Comparison of ENCODE assay signal across 1 cellular context in the genomic region with DNA sequence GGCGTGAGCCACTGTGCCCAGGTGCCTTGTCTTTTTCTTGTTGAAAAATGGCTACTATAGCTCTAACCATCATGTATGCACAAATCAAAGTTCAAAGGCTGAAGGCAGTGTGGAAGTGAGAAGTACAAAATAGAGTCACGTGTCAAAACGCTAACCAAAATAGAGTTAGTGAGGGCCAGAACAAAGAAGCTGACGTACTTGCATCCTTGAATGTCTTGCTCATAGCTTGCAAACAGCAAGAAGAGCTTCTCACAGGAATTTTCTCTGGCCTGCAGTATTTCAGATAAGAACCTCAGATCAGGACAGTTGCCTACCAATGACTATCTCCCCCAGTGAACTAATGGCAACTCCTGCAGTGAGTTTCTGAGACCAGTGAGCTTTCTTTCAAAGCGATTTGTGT.
TF ChIP-seq lines count a peak whose summit lies in the region.

No MANE protein-coding gene starts in this region.

TF ChIP-seq in GM12878, 131 proteins besides CTCF, POLR2A, EP300 and RAD21 (continued from another document):
- TF ChIP-seq, protein P1, sequence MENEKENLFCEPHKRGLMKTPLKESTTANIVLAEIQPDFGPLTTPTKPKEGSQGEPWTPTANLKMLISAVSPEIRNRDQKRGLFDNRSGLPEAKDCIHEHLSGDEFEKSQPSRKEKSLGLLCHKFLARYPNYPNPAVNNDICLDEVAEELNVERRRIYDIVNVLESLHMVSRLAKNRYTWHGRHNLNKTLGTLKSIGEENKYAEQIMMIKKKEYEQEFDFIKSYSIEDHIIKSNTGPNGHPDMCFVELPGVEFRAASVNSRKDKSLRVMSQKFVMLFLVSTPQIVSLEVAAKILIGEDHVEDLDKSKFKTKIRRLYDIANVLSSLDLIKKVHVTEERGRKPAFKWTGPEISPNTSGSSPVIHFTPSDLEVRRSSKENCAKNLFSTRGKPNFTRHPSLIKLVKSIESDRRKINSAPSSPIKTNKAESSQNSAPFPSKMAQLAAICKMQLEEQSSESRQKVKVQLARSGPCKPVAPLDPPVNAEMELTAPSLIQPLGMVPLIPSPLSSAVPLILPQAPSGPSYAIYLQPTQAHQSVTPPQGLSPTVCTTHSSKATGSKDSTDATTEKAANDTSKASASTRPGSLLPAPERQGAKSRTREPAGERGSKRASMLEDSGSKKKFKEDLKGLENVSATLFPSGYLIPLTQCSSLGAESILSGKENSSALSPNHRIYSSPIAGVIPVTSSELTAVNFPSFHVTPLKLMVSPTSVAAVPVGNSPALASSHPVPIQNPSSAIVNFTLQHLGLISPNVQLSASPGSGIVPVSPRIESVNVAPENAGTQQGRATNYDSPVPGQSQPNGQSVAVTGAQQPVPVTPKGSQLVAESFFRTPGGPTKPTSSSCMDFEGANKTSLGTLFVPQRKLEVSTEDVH (IDR thresholded peaks at IDR 0.05; ENCODE audit: low read depth, partially characterized antibody), result no peak
- TF ChIP-seq RAD51 (IDR thresholded peaks at IDR 0.05), result peak; percentile 72; the same call in 1 of the 2 replicates
- TF ChIP-seq, protein P2, sequence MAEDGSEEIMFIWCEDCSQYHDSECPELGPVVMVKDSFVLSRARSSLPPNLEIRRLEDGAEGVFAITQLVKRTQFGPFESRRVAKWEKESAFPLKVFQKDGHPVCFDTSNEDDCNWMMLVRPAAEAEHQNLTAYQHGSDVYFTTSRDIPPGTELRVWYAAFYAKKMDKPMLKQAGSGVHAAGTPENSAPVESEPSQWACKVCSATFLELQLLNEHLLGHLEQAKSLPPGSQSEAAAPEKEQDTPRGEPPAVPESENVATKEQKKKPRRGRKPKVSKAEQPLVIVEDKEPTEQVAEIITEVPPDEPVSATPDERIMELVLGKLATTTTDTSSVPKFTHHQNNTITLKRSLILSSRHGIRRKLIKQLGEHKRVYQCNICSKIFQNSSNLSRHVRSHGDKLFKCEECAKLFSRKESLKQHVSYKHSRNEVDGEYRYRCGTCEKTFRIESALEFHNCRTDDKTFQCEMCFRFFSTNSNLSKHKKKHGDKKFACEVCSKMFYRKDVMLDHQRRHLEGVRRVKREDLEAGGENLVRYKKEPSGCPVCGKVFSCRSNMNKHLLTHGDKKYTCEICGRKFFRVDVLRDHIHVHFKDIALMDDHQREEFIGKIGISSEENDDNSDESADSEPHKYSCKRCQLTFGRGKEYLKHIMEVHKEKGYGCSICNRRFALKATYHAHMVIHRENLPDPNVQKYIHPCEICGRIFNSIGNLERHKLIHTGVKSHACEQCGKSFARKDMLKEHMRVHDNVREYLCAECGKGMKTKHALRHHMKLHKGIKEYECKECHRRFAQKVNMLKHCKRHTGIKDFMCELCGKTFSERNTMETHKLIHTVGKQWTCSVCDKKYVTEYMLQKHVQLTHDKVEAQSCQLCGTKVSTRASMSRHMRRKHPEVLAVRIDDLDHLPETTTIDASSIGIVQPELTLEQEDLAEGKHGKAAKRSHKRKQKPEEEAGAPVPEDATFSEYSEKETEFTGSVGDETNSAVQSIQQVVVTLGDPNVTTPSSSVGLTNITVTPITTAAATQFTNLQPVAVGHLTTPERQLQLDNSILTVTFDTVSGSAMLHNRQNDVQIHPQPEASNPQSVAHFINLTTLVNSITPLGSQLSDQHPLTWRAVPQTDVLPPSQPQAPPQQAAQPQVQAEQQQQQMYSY (CRISPR knock-in tag; IDR thresholded peaks at IDR 0.05), result no peak
- TF ChIP-seq, protein P3, sequence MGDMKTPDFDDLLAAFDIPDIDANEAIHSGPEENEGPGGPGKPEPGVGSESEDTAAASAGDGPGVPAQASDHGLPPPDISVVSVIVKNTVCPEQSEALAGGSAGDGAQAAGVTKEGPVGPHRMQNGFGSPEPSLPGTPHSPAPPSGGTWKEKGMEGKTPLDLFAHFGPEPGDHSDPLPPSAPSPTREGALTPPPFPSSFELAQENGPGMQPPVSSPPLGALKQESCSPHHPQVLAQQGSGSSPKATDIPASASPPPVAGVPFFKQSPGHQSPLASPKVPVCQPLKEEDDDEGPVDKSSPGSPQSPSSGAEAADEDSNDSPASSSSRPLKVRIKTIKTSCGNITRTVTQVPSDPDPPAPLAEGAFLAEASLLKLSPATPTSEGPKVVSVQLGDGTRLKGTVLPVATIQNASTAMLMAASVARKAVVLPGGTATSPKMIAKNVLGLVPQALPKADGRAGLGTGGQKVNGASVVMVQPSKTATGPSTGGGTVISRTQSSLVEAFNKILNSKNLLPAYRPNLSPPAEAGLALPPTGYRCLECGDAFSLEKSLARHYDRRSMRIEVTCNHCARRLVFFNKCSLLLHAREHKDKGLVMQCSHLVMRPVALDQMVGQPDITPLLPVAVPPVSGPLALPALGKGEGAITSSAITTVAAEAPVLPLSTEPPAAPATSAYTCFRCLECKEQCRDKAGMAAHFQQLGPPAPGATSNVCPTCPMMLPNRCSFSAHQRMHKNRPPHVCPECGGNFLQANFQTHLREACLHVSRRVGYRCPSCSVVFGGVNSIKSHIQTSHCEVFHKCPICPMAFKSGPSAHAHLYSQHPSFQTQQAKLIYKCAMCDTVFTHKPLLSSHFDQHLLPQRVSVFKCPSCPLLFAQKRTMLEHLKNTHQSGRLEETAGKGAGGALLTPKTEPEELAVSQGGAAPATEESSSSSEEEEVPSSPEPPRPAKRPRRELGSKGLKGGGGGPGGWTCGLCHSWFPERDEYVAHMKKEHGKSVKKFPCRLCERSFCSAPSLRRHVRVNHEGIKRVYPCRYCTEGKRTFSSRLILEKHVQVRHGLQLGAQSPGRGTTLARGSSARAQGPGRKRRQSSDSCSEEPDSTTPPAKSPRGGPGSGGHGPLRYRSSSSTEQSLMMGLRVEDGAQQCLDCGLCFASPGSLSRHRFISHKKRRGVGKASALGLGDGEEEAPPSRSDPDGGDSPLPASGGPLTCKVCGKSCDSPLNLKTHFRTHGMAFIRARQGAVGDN (IDR thresholded peaks at IDR 0.05), result peak; percentile 35; the same call in 1 of the 2 replicates
